In genomic region chr4:1511441-1512041, GRCh38 we compare ENCODE assay signal across 8 cellular contexts.
DNase-seq lines count a peak whose midpoint lies in the region; ATAC-seq and TF ChIP-seq lines count a peak whose summit lies in the region.

No MANE protein-coding gene starts in this region.

- peak; percentile 21 for DNase-seq in NCI-H1694 (lab: John Stamatoyannopoulos, UW)
- DNase-seq in NCI-H1694 treated with DMSO at 0.1 percent for 48 hours (lab: John Stamatoyannopoulos, UW) = no peak
- peak; percentile 47 for DNase-seq in activated CD4-positive, CD25-positive, alpha-beta regulatory T cell treated with anti-CD3 and anti-CD28 coated beads, Interleukin-2, amount 50 U/mL, for 72 hours
- peak in 1 of 2 donors; percentile 6 for DNase-seq in heart right ventricle
- peak; percentile 31 for DNase-seq in stimulated activated CD8-positive, alpha-beta memory T cell treated with anti-CD3 and anti-CD28 coated beads, Interleukin-4, amount 100 ng/mL, for 48 hours
- DNase-seq in NCI-H2107 treated with DMSO at 0.1 percent for 48 hours (lab: John Stamatoyannopoulos, UW; ENCODE audit: unreplicated experiment) = no peak

- TF ChIP-seq CTCF in heart right ventricle (IDR thresholded peaks at IDR 0.05) = no peak

- peaks cover 0 to 8% (median 0%) of the 10 kb centered on the region in 9 donors for H3K4me1 ChIP-seq in heart right ventricle

- H3K36me3 ChIP-seq in heart right ventricle = no peaks in the 10 kb centered on the region

- H3K27ac ChIP-seq in heart right ventricle = peak overlapping the region in 1 of 10 donors; percentile 55

- ATAC-seq in heart right ventricle (peak in 5 of 8 donors; percentile 15 to 90 (median 57)), HG03139 (IDR thresholded peaks at IDR 0.05; ENCODE audit: unreplicated experiment) (no peak), GM21717 (IDR thresholded peaks at IDR 0.05; ENCODE audit: unreplicated experiment) (no peak)

- WGBS in heart right ventricle, 2 donors = 94 to 96% methylated on average over 22 of the region's 22 CpGs

- intact Hi-C loops in heart right ventricle (cut with DNase I) = loop anchor here in 8 of 10 donors (2.0 to 10.0 kb wide), 5 partner anchors 147 to 387 kb away; no protein-coding TSS in a partner anchor

- H3K4me3 ChIP-seq in heart right ventricle = peak overlapping the region in 1 of 10 donors; percentile 23

- H3K27me3 ChIP-seq in heart right ventricle = peaks cover 5 to 68% (median 47%) of the 10 kb centered on the region in 7 donors

- H3K9me3 ChIP-seq in heart right ventricle = no peaks in the 10 kb centered on the region

Comparison
In these comparisons a context has a peak if more than half of its experiments do, and no peak if none do; other contexts are left out.
1. DNase-seq: peak in NCI-H1694 (single experiment), activated CD4-positive, CD25-positive, alpha-beta regulatory T cell treated with anti-CD3 and anti-CD28 coated beads, Interleukin-2, amount 50 U/mL, for 72 hours (single experiment) and stimulated activated CD8-positive, alpha-beta memory T cell treated with anti-CD3 and anti-CD28 coated beads, Interleukin-4, amount 100 ng/mL, for 48 hours (single experiment); none in NCI-H1694 treated with DMSO at 0.1 percent for 48 hours (single experiment) and NCI-H2107 treated with DMSO at 0.1 percent for 48 hours (single experiment).
2. ATAC-seq: peak in heart right ventricle (5 of 8); none in HG03139 (single experiment) and GM21717 (single experiment).